ENCODE assay signal across 14 cellular contexts in genomic region chr15:99157456-99157855, GRCh38.
"Had no signal": no experiment of that assay in that cellular context is flagged by ENCODE, and none has a peak within 500 bp of the region (broad histone marks: within the 10 kb centered on the region; RNA-seq: fewer than 3 reads in every experiment).

No MANE protein-coding gene starts in this region.

- H3K27me3 ChIP-seq: adrenal gland, left lung, neural progenitor cell, pancreas, upper lobe of right lung had no signal

- H3K4me1 ChIP-seq: adrenal gland, left lung, upper lobe of right lung had no signal

- H3K9me3 ChIP-seq: adrenal gland, left lung, pancreas, upper lobe of right lung had no signal

- DNase-seq: activated CD4-positive, alpha-beta T cell treated with anti-CD3 and anti-CD28 coated beads for 36 hours; activated CD4-positive, alpha-beta T cell treated with anti-CD3 and anti-CD28 coated beads, Interleukin-2, amount 50 U/mL, for 48 hours; activated gamma-delta T cell; adrenal gland; effector CD4-positive, alpha-beta T cell; foreskin melanocyte; left lung; mammary epithelial cell; naive B cell; pancreas; stimulated activated CD4-positive, alpha-beta T cell treated with anti-CD3 and anti-CD28 coated beads, Interleukin-4, amount 100 ng/mL, for 4 hours; T-cell; upper lobe of right lung had no signal

- H3K36me3 ChIP-seq: pancreas had no signal

- H3K4me3 ChIP-seq: adrenal gland, left lung, neural progenitor cell, pancreas, upper lobe of right lung had no signal

- H3K27ac ChIP-seq: adrenal gland, left lung, neural progenitor cell, pancreas, upper lobe of right lung had no signal
